17 cellular contexts compared by ENCODE assay signal in genomic region chr1:178632619-178633018, GRCh38.
DNase-seq lines count a peak whose midpoint lies in the region; ATAC-seq and TF ChIP-seq lines count a peak whose summit lies in the region.
"Had no signal": no experiment of that assay in that cellular context is flagged by ENCODE, and none has a peak within 500 bp of the region (broad histone marks: within the 10 kb centered on the region; RNA-seq: fewer than 3 reads in every experiment).

No MANE protein-coding gene starts in this region.

- no peaks in the 10 kb centered on the region for H3K9me2 ChIP-seq in Karpas-422 (replicated peaks; ENCODE audit: insufficient read depth, low read length)

- H4K20me1 ChIP-seq in Karpas-422 (ENCODE audit: insufficient read depth, low read depth, low read length) = no peaks in the 10 kb centered on the region

- no peak overlapping the region for H2BK5ac ChIP-seq in mesenchymal stem cell (ENCODE audit: low read depth, low read length, poor library complexity, severe bottlenecking)

- H2BK120ac ChIP-seq in mesenchymal stem cell (ENCODE audit: low read depth, low read length) = no peak overlapping the region

- H3K4me2 ChIP-seq in Karpas-422 (ENCODE audit: low read depth, low read length, poor library complexity, severe bottlenecking) (no peak overlapping the region), mesenchymal stem cell (ENCODE audit: low read length, poor library complexity, severe bottlenecking) (no peak overlapping the region)

- DNase-seq in AG08395 (ENCODE audit: low spot score) (peak; percentile 55), Karpas-422 (no peak), astrocyte of the spinal cord (ENCODE audit: low read depth, low spot score) (peak; percentile 86), mesenchymal stem cell (no peak), SIG-M5 (lab: John Stamatoyannopoulos, UW) (no peak), SKM-1 treated with dmso at 0.1 percent for 144 hours (lab: John Stamatoyannopoulos, UW; ENCODE audit: unreplicated experiment) (no peak)
- no peak for DNase-seq in stimulated activated CD4-positive, alpha-beta T cell treated with anti-CD3 and anti-CD28 coated beads, Interleukin-15, amount 100 ng/mL, for 24 hours
- DNase-seq: activated CD4-positive, alpha-beta T cell treated with anti-CD3 and anti-CD28 coated beads for 36 hours; activated gamma-delta T cell treated with Interleukin-2 at 50 U/mL for 16 hours; hypothalamus; NCI-H2029 treated with DMSO at 0.1 percent for 48 hours; NCI-H510A; stimulated activated naive CD8-positive, alpha-beta T cell treated with anti-CD3 and anti-CD28 coated beads, Interleukin-15, Interleukin-2, amounts not matched to agents 100 U/mL and 50 U/mL, for 24 hours; T-helper 9 cell; upper lobe of right lung had no signal

- H3K79me1 ChIP-seq in mesenchymal stem cell (replicated peaks; ENCODE audit: low read length, poor library complexity, severe bottlenecking) = no peaks in the 10 kb centered on the region

- H3K9ac ChIP-seq in Karpas-422 (ENCODE audit: low read length) = no peak overlapping the region
- H3K9ac ChIP-seq in mesenchymal stem cell (ENCODE audit: low read length) = peak overlapping the region; percentile 67

- H3K23ac ChIP-seq in mesenchymal stem cell (ENCODE audit: low read length in 2 of 2) = no peak overlapping the region

- H4K91ac ChIP-seq in mesenchymal stem cell (ENCODE audit: low read length) = no peak overlapping the region

- H3K4me3 ChIP-seq in Karpas-422 (ENCODE audit: low read length) = no peak overlapping the region
- no peak overlapping the region for H3K4me3 ChIP-seq in astrocyte of the spinal cord (ENCODE audit: low read depth, low read length)
- peak overlapping the region in 1 of 2 experiments; percentile 22 for H3K4me3 ChIP-seq in mesenchymal stem cell (ENCODE audit: insufficient read depth in 1 of 2, low read depth in 1 of 2, low read length in 2 of 2)
- H3K4me3 ChIP-seq: ascending aorta, upper lobe of right lung had no signal

- no peak for ATAC-seq in GM19467 (IDR thresholded peaks at IDR 0.05; ENCODE audit: unreplicated experiment)
- ATAC-seq: activated CD4-positive, alpha-beta T cell treated with anti-CD3 and anti-CD28 coated beads for 36 hours; stimulated activated naive CD8-positive, alpha-beta T cell treated with anti-CD3 and anti-CD28 coated beads, Interleukin-15, Interleukin-2, amounts not matched to agents 100 U/mL and 50 U/mL, for 24 hours; upper lobe of right lung had no signal

- H2AFZ ChIP-seq in Karpas-422 (ENCODE audit: low read length) = 0 out of 2 replicates have a peak overlapping the region, but pooled peaks have one; percentile 8
- H2AFZ ChIP-seq in mesenchymal stem cell (ENCODE audit: low read depth, low read length) = no peak overlapping the region

- H3K27ac ChIP-seq in Karpas-422 (ENCODE audit: low read length) = peak overlapping the region; percentile 10; the same call in 1 of the 2 replicates
- H3K27ac ChIP-seq in mesenchymal stem cell (ENCODE audit: low read length, poor library complexity, severe bottlenecking) = peak overlapping the region; percentile 93
- H3K27ac ChIP-seq: ascending aorta, upper lobe of right lung had no signal

- 73% methylated on average over 4 of the region's 4 CpGs for WGBS in mesenchymal stem cell

- H2BK15ac ChIP-seq in mesenchymal stem cell (ENCODE audit: low read depth, poor library complexity, severe bottlenecking) = no peak overlapping the region

- no peak overlapping the region for H3K18ac ChIP-seq in mesenchymal stem cell (ENCODE audit: low read depth in 1 of 2, low read length in 2 of 2)

- TF ChIP-seq CTCF in astrocyte of the spinal cord (IDR thresholded peaks at IDR 0.05; ENCODE audit: low read depth, low read length) = no peak

- H3K9me3 ChIP-seq in Karpas-422 (ENCODE audit: low read length) (no peaks in the 10 kb centered on the region), mesenchymal stem cell (ENCODE audit: control insufficient read depth, low read length) (no peaks in the 10 kb centered on the region)
- H3K9me3 ChIP-seq: ascending aorta, upper lobe of right lung had no signal

- no peak overlapping the region for H3K4ac ChIP-seq in mesenchymal stem cell (ENCODE audit: low read depth in 1 of 2, low read length in 2 of 2)

- no peak overlapping the region for H3K14ac ChIP-seq in mesenchymal stem cell (ENCODE audit: low read length in 2 of 2)

- in situ Hi-C loops in astrocyte of the spinal cord (cut with HindIII; ENCODE audit: low sequenced_read_pairs) = no loop called here

- peaks cover 22% of the 10 kb centered on the region for H3K4me1 ChIP-seq in Karpas-422 (ENCODE audit: low read length)
- H3K4me1 ChIP-seq in mesenchymal stem cell (ENCODE audit: control insufficient read depth, insufficient read depth, low read depth, low read length) = peaks cover 2% of the 10 kb centered on the region
- H3K4me1 ChIP-seq: ascending aorta, upper lobe of right lung had no signal

- no peaks in the 10 kb centered on the region for H3K27me3 ChIP-seq in Karpas-422 (ENCODE audit: low read length)
- H3K27me3 ChIP-seq in mesenchymal stem cell (ENCODE audit: control insufficient read depth in 1 of 2, insufficient read depth in 1 of 2, low read length in 2 of 2) = no peaks in the 10 kb centered on the region
- H3K27me3 ChIP-seq: ascending aorta, upper lobe of right lung had no signal

- H3K36me3 ChIP-seq in Karpas-422 (ENCODE audit: insufficient read depth, low read length) (no peaks in the 10 kb centered on the region), mesenchymal stem cell (ENCODE audit: control insufficient read depth in 1 of 2, insufficient read depth in 2 of 2, low read depth in 1 of 2, low read length in 2 of 2) (no peaks in the 10 kb centered on the region)
- H3K36me3 ChIP-seq: ascending aorta, upper lobe of right lung had no signal

- no peak overlapping the region for H2BK12ac ChIP-seq in mesenchymal stem cell (ENCODE audit: low read length in 2 of 2)

- H4K8ac ChIP-seq in mesenchymal stem cell (ENCODE audit: low read length) = no peak overlapping the region

- peak overlapping the region; percentile 69 for H2AK5ac ChIP-seq in mesenchymal stem cell (ENCODE audit: low read length, severe bottlenecking)

- no peaks in the 10 kb centered on the region for H3K79me2 ChIP-seq in Karpas-422 (ENCODE audit: low read length)

Comparison
In these comparisons a context has a peak if more than half of its experiments do, and no peak if none do; other contexts are left out.
1. DNase-seq: peak in AG08395 (single experiment) and astrocyte of the spinal cord (single experiment); none in Karpas-422 (single experiment), mesenchymal stem cell (single experiment), SIG-M5 (single experiment), stimulated activated CD4-positive, alpha-beta T cell treated with anti-CD3 and anti-CD28 coated beads, Interleukin-15, amount 100 ng/mL, for 24 hours (single experiment) and SKM-1 treated with dmso at 0.1 percent for 144 hours (single experiment).